1 cellular context compared by ENCODE assay signal in the genomic region with DNA sequence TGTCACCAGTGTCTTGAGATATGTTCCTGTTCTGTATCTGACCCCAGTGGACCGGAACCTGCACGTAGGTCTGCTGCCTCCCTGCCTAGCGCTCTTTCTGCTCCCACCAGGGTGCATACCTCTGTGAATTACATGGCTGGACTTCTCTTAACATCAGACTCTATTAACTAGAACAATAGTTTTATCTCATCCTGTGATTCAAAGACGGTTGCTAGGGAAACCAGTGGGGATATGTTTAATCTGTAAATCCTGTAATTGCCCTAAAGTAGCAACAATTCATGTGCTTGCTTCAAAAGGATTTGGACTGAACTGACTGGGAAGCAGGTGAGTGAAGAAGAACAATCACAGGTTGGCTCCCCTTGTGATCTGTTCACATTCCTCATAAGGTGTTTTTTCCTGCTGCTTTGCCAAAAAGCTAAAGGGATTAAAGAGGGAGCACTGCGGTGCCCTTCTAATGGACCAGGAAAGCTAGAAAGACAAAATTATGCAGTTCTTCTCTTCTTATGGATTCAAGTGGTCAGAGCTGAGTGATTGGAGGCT.
TF ChIP-seq lines count a peak whose summit lies in the region.

No MANE protein-coding gene starts in this region.

TF ChIP-seq in neural cell, 6 proteins besides CTCF, POLR2A, EP300 and RAD21 (continued from another document):
- TF ChIP-seq REST (IDR thresholded peaks at IDR 0.05; ENCODE audit: borderline replicate concordance) (no peak), SMC3 (conservative IDR thresholded peaks at IDR 0.05; ENCODE audit: poor library complexity) (no peak), EZH2 (IDR thresholded peaks at IDR 0.05; ENCODE audit: borderline replicate concordance, insufficient read depth, low read length, poor library complexity, severe bottlenecking) (no peak)
